22 cellular contexts compared by ENCODE assay signal in genomic region chr15:71306538-71306937, GRCh38.
"Had no signal": no experiment of that assay in that cellular context is flagged by ENCODE, and none has a peak within 500 bp of the region (broad histone marks: within the 10 kb centered on the region; RNA-seq: fewer than 3 reads in every experiment).

No MANE protein-coding gene starts in this region.

- H3K27ac ChIP-seq: coronary artery, dorsolateral prefrontal cortex, esophagus muscularis mucosa, foreskin keratinocyte, gastroesophageal sphincter, heart right ventricle, left lung, lower lobe of right lung had no signal

- ATAC-seq: foreskin keratinocyte; gastroesophageal sphincter; heart right ventricle; left cardiac atrium; left lung; left ventricle myocardium superior; lower lobe of right lung; naive thymus-derived CD4-positive, alpha-beta T cell had no signal

- DNase-seq: dermis blood vessel endothelial cell; dorsolateral prefrontal cortex; effector CD4-positive, alpha-beta T cell; effector memory CD4-positive, alpha-beta T cell; foreskin keratinocyte; heart right ventricle; hippocampal formation; left cardiac atrium; left lung; left ventricle myocardium superior; lower lobe of right lung; mesenchymal stem cell; midbrain; naive thymus-derived CD4-positive, alpha-beta T cell had no signal

- H3K4me3 ChIP-seq: coronary artery, dorsolateral prefrontal cortex, esophagus muscularis mucosa, gastroesophageal sphincter, heart right ventricle, left lung, lower lobe of right lung had no signal

- H3K4me1 ChIP-seq: foreskin keratinocyte, left lung, lower lobe of right lung had no signal

- FAIRE-seq: colon, endothelial cell of umbilical vein, frontal cortex, islet of Langerhans, keratinocyte had no signal

- H3K27me3 ChIP-seq: dorsolateral prefrontal cortex, esophagus muscularis mucosa, foreskin keratinocyte, gastroesophageal sphincter, heart right ventricle, left lung had no signal

- H3K9me3 ChIP-seq: esophagus muscularis mucosa, gastroesophageal sphincter, heart right ventricle, lower lobe of right lung had no signal

- H3K36me3 ChIP-seq: esophagus muscularis mucosa, gastroesophageal sphincter, heart right ventricle, left lung, lower lobe of right lung had no signal
